17 cellular contexts compared by ENCODE assay signal in genomic region chr1:3577711-3578432, GRCh38. TPM values are rescaled to one million over a fixed set of nuclear protein-coding genes. Genes with fewer than 3 reads are reported as not detected.
DNase-seq lines count a peak whose midpoint lies in the region; ATAC-seq and TF ChIP-seq lines count a peak whose summit lies in the region.
"Had no signal": no experiment of that assay in that cellular context is flagged by ENCODE, and none has a peak within 500 bp of the region (broad histone marks: within the 10 kb centered on the region; RNA-seq: fewer than 3 reads in every experiment).

No MANE protein-coding gene starts in this region.

- TF ChIP-seq CTCF in astrocyte of the cerebellum (IDR thresholded peaks at IDR 0.05; ENCODE audit: low read depth, low read length, missing control alignments) (no peak), left lung (IDR thresholded peaks at IDR 0.05) (no peak)

- ATAC-seq in left lung (peak; percentile 29), HG03432 (IDR thresholded peaks at IDR 0.05; ENCODE audit: unreplicated experiment) (no peak)
- ATAC-seq: naive thymus-derived CD8-positive, alpha-beta T cell; T-cell had no signal

- peaks cover 18% of the 10 kb centered on the region for H3K9me3 ChIP-seq in BLaER1
- no peaks in the 10 kb centered on the region for H3K9me3 ChIP-seq in left lung
- H3K9me3 ChIP-seq: thyroid gland had no signal

- peaks cover 37% of the 10 kb centered on the region for H3K36me3 ChIP-seq in BLaER1
- no peaks in the 10 kb centered on the region for H3K36me3 ChIP-seq in left lung
- H3K36me3 ChIP-seq: thyroid gland had no signal

- H3K9ac ChIP-seq in BLaER1 = no peak overlapping the region

- in situ Hi-C loops in astrocyte of the cerebellum (cut with HindIII; ENCODE audit: low sequenced_read_pairs) = no loop called here

- H3K4me3 ChIP-seq in BLaER1 (peak overlapping the region; percentile 41; the same call in 1 of the 2 replicates), astrocyte of the cerebellum (ENCODE audit: low read depth, low read length) (no peak overlapping the region), left lung (no peak overlapping the region)
- H3K4me3 ChIP-seq: thyroid gland had no signal

- DNase-seq in astrocyte of the cerebellum (ENCODE audit: low read depth) = peak; percentile 88
- no peak for DNase-seq in left lung
- no peak for DNase-seq in NCI-H526 treated with DMSO at 0.1 percent for 48 hours (lab: John Stamatoyannopoulos, UW)
- DNase-seq in activated gamma-delta T cell (lab: John Stamatoyannopoulos, UW) = no peak
- DNase-seq in SK-N-DZ (ENCODE audit: low spot score) = no peak
- DNase-seq: activated gamma-delta T cell treated with Interleukin-2 at 50 U/mL for 16 hours; central memory CD4-positive, alpha-beta T cell; foreskin fibroblast; GOT3; Kasumi-1; naive thymus-derived CD8-positive, alpha-beta T cell; stimulated activated naive CD4-positive, alpha-beta T cell; T-cell had no signal

- H3K4me1 ChIP-seq in BLaER1 (peaks cover 83% of the 10 kb centered on the region), left lung (peaks cover 0 to 4% of the 10 kb centered on the region in 2 donors)

- H3K27me3 ChIP-seq in BLaER1 (peaks cover 16% of the 10 kb centered on the region), left lung (no peaks in the 10 kb centered on the region)
- H3K27me3 ChIP-seq: thyroid gland had no signal

- H4K20me1 ChIP-seq in BLaER1 = peaks cover 99% of the 10 kb centered on the region

- peak; percentile 91 for TF ChIP-seq EP300 in Ishikawa (IDR thresholded peaks at IDR 0.05; ENCODE audit: borderline replicate concordance)

- peak overlapping the region; percentile 95 for H3K4me2 ChIP-seq in BLaER1

- peak overlapping the region; percentile 27; the same call in 1 of the 2 replicates for H3K27ac ChIP-seq in BLaER1
- no peak overlapping the region for H3K27ac ChIP-seq in left lung
- H3K27ac ChIP-seq: thyroid gland had no signal

- no peak for TF ChIP-seq RAD21 in Ishikawa (IDR thresholded peaks at IDR 0.05; ENCODE audit: low read depth)

- intact Hi-C loops in left lung (cut with DNase I) = no loop called here

TF ChIP-seq in Ishikawa, 13 proteins besides CTCF, POLR2A, EP300 and RAD21:
- 0 out of 2 replicates have a peak, but pooled peaks have one; percentile 59 for TF ChIP-seq ZBTB7A (IDR thresholded peaks at IDR 0.05; ENCODE audit: low read depth)
- TF ChIP-seq CREB1 (IDR thresholded peaks at IDR 0.05; ENCODE audit: low read depth) = no peak
- TF ChIP-seq REST (IDR thresholded peaks at IDR 0.05; ENCODE audit: low read depth) = no peak
- peak; percentile 35 for TF ChIP-seq USF1 (IDR thresholded peaks at IDR 0.05)
- peak; percentile 90 for TF ChIP-seq NFIC (IDR thresholded peaks at IDR 0.05)
- TF ChIP-seq EGR1 (IDR thresholded peaks at IDR 0.05) = peak; percentile 54; the same call in 1 of the 2 replicates
- no peak for TF ChIP-seq YY1 (IDR thresholded peaks at IDR 0.05; ENCODE audit: low read depth)
- peak; percentile 86 for TF ChIP-seq FOXM1 (IDR thresholded peaks at IDR 0.05; ENCODE audit: borderline replicate concordance, low read depth)
- TF ChIP-seq CEBPB (IDR thresholded peaks at IDR 0.05) = peak; percentile 58; the same call in 1 of the 2 replicates
- peak; percentile 93 for TF ChIP-seq TCF12 (IDR thresholded peaks at IDR 0.05; ENCODE audit: low read depth)
- TF ChIP-seq TAF1 (IDR thresholded peaks at IDR 0.05; ENCODE audit: low read depth) = no peak
- TF ChIP-seq TEAD4 (IDR thresholded peaks at IDR 0.05) = peak; percentile 87
- TF ChIP-seq MAX (IDR thresholded peaks at IDR 0.05) = 0 out of 2 replicates have a peak, but pooled peaks have one; percentile 42

RNA-seq across cellular contexts. Expression of gene MEGF6, which starts 33.4 kb away (rescaled TPM):
- 100 to 1,000 TPM in 1 of 2 donors, 10 to 100 TPM in 1; 40.6 to 108 TPM for total RNA-seq in left lung
- polyA plus RNA-seq in SK-N-DZ (2014; cell fraction: cytosol; rRNA removed) = 0.18 and 0.23 TPM in 2 replicates
- polyA plus RNA-seq in SK-N-DZ (2014; cell fraction: nucleus; rRNA removed) = 2.4 and 13.7 TPM in 2 replicates

RNA-seq across cellular contexts. Expression of gene TPRG1L, which starts 46.9 kb away (rescaled TPM):
- total RNA-seq in left lung = 10 to 100 TPM; 42.5 to 42.9 TPM
- 4.2 and 4.4 TPM in 2 replicates for polyA plus RNA-seq in SK-N-DZ (2014; cell fraction: cytosol; rRNA removed)
- 3.7 and 5.0 TPM in 2 replicates for polyA plus RNA-seq in SK-N-DZ (2014; cell fraction: nucleus; rRNA removed)
